ENCODE assay signal across 1 cellular context in genomic region chr14:23483216-23483854, GRCh38.
TF ChIP-seq lines count a peak whose summit lies in the region.

No MANE protein-coding gene starts in this region.

TF ChIP-seq in HepG2, 621 proteins besides CTCF, POLR2A, EP300 and RAD21 (continued from another document):
- TF ChIP-seq, protein P1, sequence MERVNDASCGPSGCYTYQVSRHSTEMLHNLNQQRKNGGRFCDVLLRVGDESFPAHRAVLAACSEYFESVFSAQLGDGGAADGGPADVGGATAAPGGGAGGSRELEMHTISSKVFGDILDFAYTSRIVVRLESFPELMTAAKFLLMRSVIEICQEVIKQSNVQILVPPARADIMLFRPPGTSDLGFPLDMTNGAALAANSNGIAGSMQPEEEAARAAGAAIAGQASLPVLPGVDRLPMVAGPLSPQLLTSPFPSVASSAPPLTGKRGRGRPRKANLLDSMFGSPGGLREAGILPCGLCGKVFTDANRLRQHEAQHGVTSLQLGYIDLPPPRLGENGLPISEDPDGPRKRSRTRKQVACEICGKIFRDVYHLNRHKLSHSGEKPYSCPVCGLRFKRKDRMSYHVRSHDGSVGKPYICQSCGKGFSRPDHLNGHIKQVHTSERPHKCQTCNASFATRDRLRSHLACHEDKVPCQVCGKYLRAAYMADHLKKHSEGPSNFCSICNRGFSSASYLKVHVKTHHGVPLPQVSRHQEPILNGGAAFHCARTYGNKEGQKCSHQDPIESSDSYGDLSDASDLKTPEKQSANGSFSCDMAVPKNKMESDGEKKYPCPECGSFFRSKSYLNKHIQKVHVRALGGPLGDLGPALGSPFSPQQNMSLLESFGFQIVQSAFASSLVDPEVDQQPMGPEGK (CRISPR knock-in tag; IDR thresholded peaks at IDR 0.05): peak; percentile 69
- TF ChIP-seq, protein P2, sequence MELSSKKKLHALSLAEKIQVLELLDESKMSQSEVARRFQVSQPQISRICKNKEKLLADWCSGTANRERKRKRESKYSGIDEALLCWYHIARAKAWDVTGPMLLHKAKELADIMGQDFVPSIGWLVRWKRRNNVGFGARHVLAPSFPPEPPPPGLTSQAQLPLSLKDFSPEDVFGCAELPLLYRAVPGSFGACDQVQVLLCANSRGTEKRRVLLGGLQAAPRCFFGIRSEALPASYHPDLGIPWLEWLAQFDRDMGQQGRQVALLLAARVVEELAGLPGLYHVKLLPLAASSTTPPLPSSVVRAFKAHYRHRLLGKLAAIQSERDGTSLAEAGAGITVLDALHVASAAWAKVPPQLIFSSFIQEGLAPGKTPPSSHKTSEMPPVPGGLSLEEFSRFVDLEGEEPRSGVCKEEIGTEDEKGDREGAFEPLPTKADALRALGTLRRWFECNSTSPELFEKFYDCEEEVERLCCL (CRISPR knock-in tag; IDR thresholded peaks at IDR 0.05; ENCODE audit: borderline replicate concordance): no peak
- TF ChIP-seq SP2 (CRISPR knock-in tag; IDR thresholded peaks at IDR 0.05) (0 out of 2 replicates have a peak, but pooled peaks have one; percentile 21), SP4 (CRISPR knock-in tag; IDR thresholded peaks at IDR 0.05) (0 out of 2 replicates have a peak, but pooled peaks have one; percentile 33), JUNB (CRISPR knock-in tag; IDR thresholded peaks at IDR 0.05; ENCODE audit: borderline replicate concordance) (0 out of 2 replicates have a peak, but pooled peaks have one; percentile 58), MIER2 (CRISPR knock-in tag; IDR thresholded peaks at IDR 0.05) (0 out of 2 replicates have a peak, but pooled peaks have one; percentile 34), ZNF619 (CRISPR knock-in tag; IDR thresholded peaks at IDR 0.05) (0 out of 2 replicates have a peak, but pooled peaks have one; percentile 44), ZBTB21 (CRISPR knock-in tag; IDR thresholded peaks at IDR 0.05) (no peak), ZNF124 (CRISPR knock-in tag; IDR thresholded peaks at IDR 0.05) (no peak), ZNF800 (CRISPR knock-in tag; IDR thresholded peaks at IDR 0.05) (no peak), POGZ (CRISPR knock-in tag; IDR thresholded peaks at IDR 0.05) (no peak), JUND (CRISPR knock-in tag; IDR thresholded peaks at IDR 0.05) (no peak), BCL6 (CRISPR knock-in tag; IDR thresholded peaks at IDR 0.05) (no peak), ZFP41 (CRISPR knock-in tag; IDR thresholded peaks at IDR 0.05; ENCODE audit: borderline replicate concordance) (no peak), ZNF572 (CRISPR knock-in tag; IDR thresholded peaks at IDR 0.05) (peak; percentile 86), CENPBD1 (CRISPR knock-in tag; IDR thresholded peaks at IDR 0.05; ENCODE audit: borderline replicate concordance, low read depth) (no peak), XRCC5 (optimal IDR thresholded peaks at IDR 0.05; ENCODE audit: low read length) (peak; percentile 79), ZNF234 (CRISPR knock-in tag; conservative IDR thresholded peaks at IDR 0.05) (0 out of 2 replicates have a peak, but pooled peaks have one; percentile 31), MAFF (IDR thresholded peaks at IDR 0.05; ENCODE audit: low read depth, low read length) (no peak), FOXA3 (CRISPR knock-in tag; IDR thresholded peaks at IDR 0.05) (no peak), STAG1 (CRISPR knock-in tag; IDR thresholded peaks at IDR 0.05) (peak; percentile 75), HOXA7 (CRISPR knock-in tag; IDR thresholded peaks at IDR 0.05) (0 out of 2 replicates have a peak, but pooled peaks have one; percentile 33), PCBP1 (IDR thresholded peaks at IDR 0.05; ENCODE audit: borderline replicate concordance, low read depth, low read length) (0 out of 2 replicates have a peak, but pooled peaks have one; percentile 76), ZNF652 (CRISPR knock-in tag; IDR thresholded peaks at IDR 0.05; ENCODE audit: borderline replicate concordance, low read depth) (no peak), ZNF839 (CRISPR knock-in tag; IDR thresholded peaks at IDR 0.05; ENCODE audit: borderline replicate concordance) (no peak), TEAD3 (CRISPR knock-in tag; optimal IDR thresholded peaks at IDR 0.05; ENCODE audit: borderline replicate concordance) (peak; percentile 38), KLF16 (CRISPR knock-in tag; IDR thresholded peaks at IDR 0.05) (no peak), IRF2 (CRISPR knock-in tag; IDR thresholded peaks at IDR 0.05) (0 out of 2 replicates have a peak, but pooled peaks have one; percentile 30), ZBTB25 (CRISPR knock-in tag; IDR thresholded peaks at IDR 0.05) (no peak)
- TF ChIP-seq, protein P3, sequence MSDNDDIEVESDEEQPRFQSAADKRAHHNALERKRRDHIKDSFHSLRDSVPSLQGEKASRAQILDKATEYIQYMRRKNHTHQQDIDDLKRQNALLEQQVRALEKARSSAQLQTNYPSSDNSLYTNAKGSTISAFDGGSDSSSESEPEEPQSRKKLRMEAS (IDR thresholded peaks at IDR 0.05): no peak
- TF ChIP-seq, protein P4, sequence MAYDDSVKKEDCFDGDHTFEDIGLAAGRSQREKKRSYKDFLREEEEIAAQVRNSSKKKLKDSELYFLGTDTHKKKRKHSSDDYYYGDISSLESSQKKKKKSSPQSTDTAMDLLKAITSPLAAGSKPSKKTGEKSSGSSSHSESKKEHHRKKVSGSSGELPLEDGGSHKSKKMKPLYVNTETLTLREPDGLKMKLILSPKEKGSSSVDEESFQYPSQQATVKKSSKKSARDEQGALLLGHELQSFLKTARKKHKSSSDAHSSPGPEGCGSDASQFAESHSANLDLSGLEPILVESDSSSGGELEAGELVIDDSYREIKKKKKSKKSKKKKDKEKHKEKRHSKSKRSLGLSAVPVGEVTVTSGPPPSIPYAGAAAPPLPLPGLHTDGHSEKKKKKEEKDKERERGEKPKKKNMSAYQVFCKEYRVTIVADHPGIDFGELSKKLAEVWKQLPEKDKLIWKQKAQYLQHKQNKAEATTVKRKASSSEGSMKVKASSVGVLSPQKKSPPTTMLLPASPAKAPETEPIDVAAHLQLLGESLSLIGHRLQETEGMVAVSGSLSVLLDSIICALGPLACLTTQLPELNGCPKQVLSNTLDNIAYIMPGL (CRISPR knock-in tag; IDR thresholded peaks at IDR 0.05; ENCODE audit: borderline replicate concordance in 1 of 2, low read depth in 1 of 2): peak in 1 of 2 experiments; percentile 17; a peak in 1 of 4 replicates
- TF ChIP-seq, protein P5, sequence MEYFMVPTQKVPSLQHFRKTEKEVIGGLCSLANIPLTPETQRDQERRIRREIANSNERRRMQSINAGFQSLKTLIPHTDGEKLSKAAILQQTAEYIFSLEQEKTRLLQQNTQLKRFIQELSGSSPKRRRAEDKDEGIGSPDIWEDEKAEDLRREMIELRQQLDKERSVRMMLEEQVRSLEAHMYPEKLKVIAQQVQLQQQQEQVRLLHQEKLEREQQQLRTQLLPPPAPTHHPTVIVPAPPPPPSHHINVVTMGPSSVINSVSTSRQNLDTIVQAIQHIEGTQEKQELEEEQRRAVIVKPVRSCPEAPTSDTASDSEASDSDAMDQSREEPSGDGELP (IDR thresholded peaks at IDR 0.05; ENCODE audit: borderline replicate concordance, low read depth): no peak
- TF ChIP-seq, protein P6, sequence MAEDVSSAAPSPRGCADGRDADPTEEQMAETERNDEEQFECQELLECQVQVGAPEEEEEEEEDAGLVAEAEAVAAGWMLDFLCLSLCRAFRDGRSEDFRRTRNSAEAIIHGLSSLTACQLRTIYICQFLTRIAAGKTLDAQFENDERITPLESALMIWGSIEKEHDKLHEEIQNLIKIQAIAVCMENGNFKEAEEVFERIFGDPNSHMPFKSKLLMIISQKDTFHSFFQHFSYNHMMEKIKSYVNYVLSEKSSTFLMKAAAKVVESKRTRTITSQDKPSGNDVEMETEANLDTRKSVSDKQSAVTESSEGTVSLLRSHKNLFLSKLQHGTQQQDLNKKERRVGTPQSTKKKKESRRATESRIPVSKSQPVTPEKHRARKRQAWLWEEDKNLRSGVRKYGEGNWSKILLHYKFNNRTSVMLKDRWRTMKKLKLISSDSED (CRISPR knock-in tag; IDR thresholded peaks at IDR 0.05): no peak
- TF ChIP-seq, protein P7, sequence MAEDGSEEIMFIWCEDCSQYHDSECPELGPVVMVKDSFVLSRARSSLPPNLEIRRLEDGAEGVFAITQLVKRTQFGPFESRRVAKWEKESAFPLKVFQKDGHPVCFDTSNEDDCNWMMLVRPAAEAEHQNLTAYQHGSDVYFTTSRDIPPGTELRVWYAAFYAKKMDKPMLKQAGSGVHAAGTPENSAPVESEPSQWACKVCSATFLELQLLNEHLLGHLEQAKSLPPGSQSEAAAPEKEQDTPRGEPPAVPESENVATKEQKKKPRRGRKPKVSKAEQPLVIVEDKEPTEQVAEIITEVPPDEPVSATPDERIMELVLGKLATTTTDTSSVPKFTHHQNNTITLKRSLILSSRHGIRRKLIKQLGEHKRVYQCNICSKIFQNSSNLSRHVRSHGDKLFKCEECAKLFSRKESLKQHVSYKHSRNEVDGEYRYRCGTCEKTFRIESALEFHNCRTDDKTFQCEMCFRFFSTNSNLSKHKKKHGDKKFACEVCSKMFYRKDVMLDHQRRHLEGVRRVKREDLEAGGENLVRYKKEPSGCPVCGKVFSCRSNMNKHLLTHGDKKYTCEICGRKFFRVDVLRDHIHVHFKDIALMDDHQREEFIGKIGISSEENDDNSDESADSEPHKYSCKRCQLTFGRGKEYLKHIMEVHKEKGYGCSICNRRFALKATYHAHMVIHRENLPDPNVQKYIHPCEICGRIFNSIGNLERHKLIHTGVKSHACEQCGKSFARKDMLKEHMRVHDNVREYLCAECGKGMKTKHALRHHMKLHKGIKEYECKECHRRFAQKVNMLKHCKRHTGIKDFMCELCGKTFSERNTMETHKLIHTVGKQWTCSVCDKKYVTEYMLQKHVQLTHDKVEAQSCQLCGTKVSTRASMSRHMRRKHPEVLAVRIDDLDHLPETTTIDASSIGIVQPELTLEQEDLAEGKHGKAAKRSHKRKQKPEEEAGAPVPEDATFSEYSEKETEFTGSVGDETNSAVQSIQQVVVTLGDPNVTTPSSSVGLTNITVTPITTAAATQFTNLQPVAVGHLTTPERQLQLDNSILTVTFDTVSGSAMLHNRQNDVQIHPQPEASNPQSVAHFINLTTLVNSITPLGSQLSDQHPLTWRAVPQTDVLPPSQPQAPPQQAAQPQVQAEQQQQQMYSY (CRISPR knock-in tag; IDR thresholded peaks at IDR 0.05): no peak
- TF ChIP-seq, protein P8, sequence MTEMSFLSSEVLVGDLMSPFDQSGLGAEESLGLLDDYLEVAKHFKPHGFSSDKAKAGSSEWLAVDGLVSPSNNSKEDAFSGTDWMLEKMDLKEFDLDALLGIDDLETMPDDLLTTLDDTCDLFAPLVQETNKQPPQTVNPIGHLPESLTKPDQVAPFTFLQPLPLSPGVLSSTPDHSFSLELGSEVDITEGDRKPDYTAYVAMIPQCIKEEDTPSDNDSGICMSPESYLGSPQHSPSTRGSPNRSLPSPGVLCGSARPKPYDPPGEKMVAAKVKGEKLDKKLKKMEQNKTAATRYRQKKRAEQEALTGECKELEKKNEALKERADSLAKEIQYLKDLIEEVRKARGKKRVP (CRISPR knock-in tag; IDR thresholded peaks at IDR 0.05): 0 out of 4 replicates have a peak, but pooled peaks of 1 of the 2 experiments have one; percentile 18
- TF ChIP-seq, protein P9, sequence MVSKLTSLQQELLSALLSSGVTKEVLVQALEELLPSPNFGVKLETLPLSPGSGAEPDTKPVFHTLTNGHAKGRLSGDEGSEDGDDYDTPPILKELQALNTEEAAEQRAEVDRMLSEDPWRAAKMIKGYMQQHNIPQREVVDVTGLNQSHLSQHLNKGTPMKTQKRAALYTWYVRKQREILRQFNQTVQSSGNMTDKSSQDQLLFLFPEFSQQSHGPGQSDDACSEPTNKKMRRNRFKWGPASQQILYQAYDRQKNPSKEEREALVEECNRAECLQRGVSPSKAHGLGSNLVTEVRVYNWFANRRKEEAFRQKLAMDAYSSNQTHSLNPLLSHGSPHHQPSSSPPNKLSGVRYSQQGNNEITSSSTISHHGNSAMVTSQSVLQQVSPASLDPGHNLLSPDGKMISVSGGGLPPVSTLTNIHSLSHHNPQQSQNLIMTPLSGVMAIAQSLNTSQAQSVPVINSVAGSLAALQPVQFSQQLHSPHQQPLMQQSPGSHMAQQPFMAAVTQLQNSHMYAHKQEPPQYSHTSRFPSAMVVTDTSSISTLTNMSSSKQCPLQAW (CRISPR knock-in tag; IDR thresholded peaks at IDR 0.05): peak; percentile 36; the same call in 1 of the 2 replicates
TF ChIP-seq in HepG2: peak in this region for 20.
